In genomic region chr11:69647761-69648497, GRCh38 we compare ENCODE assay signal across 1 cellular context.
TF ChIP-seq lines count a peak whose summit lies in the region.

No MANE protein-coding gene starts in this region.

TF ChIP-seq in H1, 55 proteins besides CTCF, POLR2A, EP300 and RAD21:
- TF ChIP-seq SIX5 (IDR thresholded peaks at IDR 0.05; ENCODE audit: low read depth, low read length) (no peak), POLR2AphosphoS5 (IDR thresholded peaks at IDR 0.05; ENCODE audit: low read depth, low read length) (peak; percentile 47; the same call in 1 of the 2 replicates), CBX8 (IDR thresholded peaks at IDR 0.05; ENCODE audit: borderline replicate concordance, low read depth, low read length) (no peak)
